3 cellular contexts compared by ENCODE assay signal in genomic region chr7:144484445-144484844, GRCh38.
TF ChIP-seq lines count a peak whose summit lies in the region.

No MANE protein-coding gene starts in this region.

TF ChIP-seq in HEK293, 187 proteins besides CTCF, POLR2A, EP300 and RAD21:
- no peak for TF ChIP-seq ZNF248 (tag by site-specific recombination; IDR thresholded peaks at IDR 0.05)
- no peak for TF ChIP-seq ZBTB6 (tag by site-specific recombination; IDR thresholded peaks at IDR 0.05)
- no peak for TF ChIP-seq TSHZ1 (tag by site-specific recombination; IDR thresholded peaks at IDR 0.05; ENCODE audit: borderline replicate concordance)
- TF ChIP-seq PBX3 (CRISPR knock-in tag; IDR thresholded peaks at IDR 0.05), result no peak
- peak; percentile 36; the same call in 1 of the 2 replicates for TF ChIP-seq ZNF146 (tag by site-specific recombination; IDR thresholded peaks at IDR 0.05)
- TF ChIP-seq HIC1 (tag by site-specific recombination; IDR thresholded peaks at IDR 0.05), result no peak
- TF ChIP-seq OVOL3 (tag by site-specific recombination; IDR thresholded peaks at IDR 0.05), result no peak
TF ChIP-seq in HEK293: peak in this region for 1.

TF ChIP-seq in K562, 482 proteins besides CTCF, POLR2A, EP300 and RAD21:
- TF ChIP-seq CCAR2 (IDR thresholded peaks at IDR 0.05; ENCODE audit: low read depth, low read length) (no peak), RBM25 (IDR thresholded peaks at IDR 0.05; ENCODE audit: low read depth, low read length, severe bottlenecking) (peak; percentile 53), KLF1 (tag; IDR thresholded peaks at IDR 0.05) (no peak), L3MBTL2 (IDR thresholded peaks at IDR 0.05) (no peak), SP2 (IDR thresholded peaks at IDR 0.05; ENCODE audit: extremely low read depth, low read depth, low read length, poor library complexity, severe bottlenecking) (no peak), ZNF146 (CRISPR knock-in tag; IDR thresholded peaks at IDR 0.05; ENCODE audit: unreplicated experiment) (peak; percentile 30), IFI16 (CRISPR knock-in tag; IDR thresholded peaks at IDR 0.05) (no peak), AFF1 (IDR thresholded peaks at IDR 0.05; ENCODE audit: low read depth in 1 of 2, partially characterized antibody in 2 of 2) (no peak), SREBF1 (IDR thresholded peaks at IDR 0.05; ENCODE audit: borderline replicate concordance, low read depth, low read length) (no peak), ELK1 (CRISPR knock-in tag; IDR thresholded peaks at IDR 0.05) (no peak), CTCFL (IDR thresholded peaks at IDR 0.05; ENCODE audit: borderline replicate concordance, insufficient read depth, low read depth, low read length, poor library complexity, severe bottlenecking) (no peak), XRCC3 (IDR thresholded peaks at IDR 0.05) (no peak), THAP7 (CRISPR knock-in tag; IDR thresholded peaks at IDR 0.05) (no peak)

TF ChIP-seq in H1, 55 proteins besides CTCF, POLR2A, EP300 and RAD21:
- TF ChIP-seq TBP (IDR thresholded peaks at IDR 0.05; ENCODE audit: low read depth, low read length), result no peak
- TF ChIP-seq KDM1A (IDR thresholded peaks at IDR 0.05; ENCODE audit: borderline replicate concordance, low read length), result peak; percentile 67; the same call in 1 of the 2 replicates
